19 cellular contexts compared by ENCODE assay signal in genomic region chr3:136105044-136105443, GRCh38.
"Had no signal": no experiment of that assay in that cellular context is flagged by ENCODE, and none has a peak within 500 bp of the region (broad histone marks: within the 10 kb centered on the region; RNA-seq: fewer than 3 reads in every experiment).

No MANE protein-coding gene starts in this region.

- H3K4me1 Mint-ChIP-seq: WTC11 had no signal

- H3K9me3 Mint-ChIP-seq: activated T-helper 1 cell treated with anti-CD3 and anti-CD28 coated beads, Interleukin-12 subunit alpha, Interleukin-12 subunit beta, Interleukin-2, Interleukin-4 antibody, amounts not matched to agents 30 ng/mL and 10 ng/mL and 1 ng/mL, durations not matched to agents 14 hours and 24 hours and 36 hours; effector memory CD8-positive, alpha-beta T cell; naive thymus-derived CD4-positive, alpha-beta T cell; stimulated activated memory B cell treated with anti-CD40 and anti-IgM and Interleukin-4, amounts not matched to agents 10 μg/mL and 1 μg/mL and 100 μg/mL, for 72 hours; T-cell; WTC11 had no signal

- H3K4me3 ChIP-seq: gastrocnemius medialis, heart right ventricle, tibial artery had no signal

- H3K9me3 ChIP-seq: gastrocnemius medialis, heart right ventricle, tibial artery had no signal

- H3K27me3 ChIP-seq: gastrocnemius medialis, heart right ventricle, tibial artery had no signal

- H3K4me1 ChIP-seq: gastrocnemius medialis, heart right ventricle, parathyroid adenoma, tibial artery had no signal

- H3K27ac Mint-ChIP-seq: activated T-helper 1 cell treated with anti-CD3 and anti-CD28 coated beads, Interleukin-12 subunit alpha, Interleukin-12 subunit beta, Interleukin-2, Interleukin-4 antibody, amounts not matched to agents 30 ng/mL and 10 ng/mL and 1 ng/mL, durations not matched to agents 14 hours and 24 hours and 36 hours; stimulated activated memory B cell treated with anti-CD40 and anti-IgM and Interleukin-4, amounts not matched to agents 10 μg/mL and 1 μg/mL and 100 μg/mL, for 72 hours; T-cell; WTC11 had no signal

- DNase-seq: activated CD4-positive, alpha-beta T cell treated with anti-CD3 and anti-CD28 coated beads for 4 hours; activated CD8-positive, alpha-beta memory T cell treated with anti-CD3 and anti-CD28 coated beads, Interleukin-2, amount 50 U/mL, for 48 hours; activated naive CD4-positive, alpha-beta T cell treated with Interleukin-2 at 50 U/mL for 16 hours; dermis blood vessel endothelial cell; effector memory CD8-positive, alpha-beta T cell; gastrocnemius medialis; heart right ventricle; islet precursor cell; naive thymus-derived CD4-positive, alpha-beta T cell; T-cell; T1000; tibial artery had no signal

- H2AFZ ChIP-seq: parathyroid adenoma had no signal

- FAIRE-seq: astrocyte, bronchial epithelial cell, urothelium cell line had no signal

- H3K4me3 Mint-ChIP-seq: activated T-helper 1 cell treated with anti-CD3 and anti-CD28 coated beads, Interleukin-12 subunit alpha, Interleukin-12 subunit beta, Interleukin-2, Interleukin-4 antibody, amounts not matched to agents 30 ng/mL and 10 ng/mL and 1 ng/mL, durations not matched to agents 14 hours and 24 hours and 36 hours; effector memory CD8-positive, alpha-beta T cell; naive thymus-derived CD4-positive, alpha-beta T cell; stimulated activated memory B cell treated with anti-CD40 and anti-IgM and Interleukin-4, amounts not matched to agents 10 μg/mL and 1 μg/mL and 100 μg/mL, for 72 hours; T-cell; WTC11 had no signal

- H3K27me3 Mint-ChIP-seq: effector memory CD8-positive, alpha-beta T cell; stimulated activated memory B cell treated with anti-CD40 and anti-IgM and Interleukin-4, amounts not matched to agents 10 μg/mL and 1 μg/mL and 100 μg/mL, for 72 hours; T-cell had no signal

- H3K79me2 ChIP-seq: parathyroid adenoma had no signal

- H3K9ac ChIP-seq: parathyroid adenoma had no signal

- H3K27ac ChIP-seq: gastrocnemius medialis, heart right ventricle, parathyroid adenoma, tibial artery had no signal

- ATAC-seq: effector memory CD8-positive, alpha-beta T cell; gastrocnemius medialis; heart right ventricle; naive thymus-derived CD4-positive, alpha-beta T cell; stimulated activated memory B cell treated with anti-CD40 and anti-IgM and Interleukin-4, amounts not matched to agents 10 μg/mL and 1 μg/mL and 100 μg/mL, for 72 hours; T-cell; WTC11 had no signal
